ENCODE assay signal across 1 cellular context in the genomic region with DNA sequence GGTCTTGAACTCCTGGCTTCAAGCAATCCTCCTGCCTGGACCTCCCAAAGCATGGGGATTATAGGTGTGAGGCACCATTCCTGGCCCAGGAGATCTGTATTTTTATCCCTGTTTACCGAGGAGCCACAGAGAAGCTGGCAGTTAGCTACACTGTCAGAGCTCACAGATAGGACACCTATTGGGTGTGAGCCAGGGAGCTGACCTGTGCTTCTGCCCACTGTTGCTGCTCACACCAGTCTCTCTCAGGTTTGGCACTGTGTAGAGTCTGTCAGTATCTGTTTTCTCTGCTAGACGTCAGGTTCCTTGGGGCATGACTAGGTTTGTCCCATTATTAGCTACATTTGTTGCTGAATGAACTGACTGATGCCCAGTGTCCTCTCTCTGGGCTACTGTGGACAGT.
TF ChIP-seq lines count a peak whose summit lies in the region.

No MANE protein-coding gene starts in this region.

TF ChIP-seq in liver, 16 proteins besides CTCF, POLR2A, EP300 and RAD21 (continued from another document):
- TF ChIP-seq, protein P1, sequence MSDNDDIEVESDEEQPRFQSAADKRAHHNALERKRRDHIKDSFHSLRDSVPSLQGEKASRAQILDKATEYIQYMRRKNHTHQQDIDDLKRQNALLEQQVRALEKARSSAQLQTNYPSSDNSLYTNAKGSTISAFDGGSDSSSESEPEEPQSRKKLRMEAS (IDR thresholded peaks at IDR 0.05) = no peak
- TF ChIP-seq EGR1 (IDR thresholded peaks at IDR 0.05; ENCODE audit: low read depth in 2 of 2) = no peak
